ENCODE assay signal across 1 cellular context in genomic region chr12:56126732-56127239, GRCh38.
TF ChIP-seq lines count a peak whose summit lies in the region.

No MANE protein-coding gene starts in this region.

TF ChIP-seq in K562, 482 proteins besides CTCF, POLR2A, EP300 and RAD21 (continued from another document and continues in another):
- TF ChIP-seq ZBTB11 (CRISPR knock-in tag; IDR thresholded peaks at IDR 0.05) (no peak; a peak in 1 of 6 replicates), TAF9B (IDR thresholded peaks at IDR 0.05; ENCODE audit: partially characterized antibody) (peak; percentile 55), NFRKB (IDR thresholded peaks at IDR 0.05; ENCODE audit: low read depth) (no peak; the same call in 1 of the 2 replicates), MBD2 (IDR thresholded peaks at IDR 0.05; ENCODE audit: borderline replicate concordance, low read depth) (peak; percentile 68), ZNF41 (CRISPR knock-in tag; conservative IDR thresholded peaks at IDR 0.05) (no peak), NCOA2 (IDR thresholded peaks at IDR 0.05; ENCODE audit: partially characterized antibody in 2 of 2) (no peak), THRA (IDR thresholded peaks at IDR 0.05) (no peak), IFI16 (CRISPR knock-in tag; IDR thresholded peaks at IDR 0.05) (no peak), NFIC (IDR thresholded peaks at IDR 0.05) (peak; percentile 69), ZNF133 (CRISPR knock-in tag; IDR thresholded peaks at IDR 0.05) (no peak), ZNF507 (tag; conservative IDR thresholded peaks at IDR 0.05) (no peak), FOXA1 (IDR thresholded peaks at IDR 0.05; ENCODE audit: borderline replicate concordance) (peak; percentile 88), BDP1 (IDR thresholded peaks at IDR 0.05; ENCODE audit: insufficient read depth, insufficient read length) (no peak), SMARCE1 (IDR thresholded peaks at IDR 0.05) (peak; percentile 98), ZSCAN29 (IDR thresholded peaks at IDR 0.05) (no peak), RBBP5 (IDR thresholded peaks at IDR 0.05; ENCODE audit: borderline replicate concordance, insufficient read depth, low read length, poor library complexity, severe bottlenecking) (no peak), SMARCA4 (IDR thresholded peaks at IDR 0.05) (peak; percentile 98), TCF7L2 (IDR thresholded peaks at IDR 0.05; ENCODE audit: low read depth, low read length) (no peak), SIN3B (IDR thresholded peaks at IDR 0.05; ENCODE audit: low read depth) (no peak), REST (CRISPR knock-in tag; IDR thresholded peaks at IDR 0.05; ENCODE audit: low read depth) (no peak), ZNF696 (CRISPR knock-in tag; conservative IDR thresholded peaks at IDR 0.05) (no peak), SOX6 (IDR thresholded peaks at IDR 0.05) (peak; percentile 90), PHTF2 (CRISPR knock-in tag; IDR thresholded peaks at IDR 0.05) (no peak), DNMT1 (IDR thresholded peaks at IDR 0.05) (no peak), MXI1 (IDR thresholded peaks at IDR 0.05; ENCODE audit: low read depth, low read length) (no peak), HDGF (IDR thresholded peaks at IDR 0.05) (no peak), KLF16 (IDR thresholded peaks at IDR 0.05) (peak; percentile 90), DLX4 (CRISPR knock-in tag; IDR thresholded peaks at IDR 0.05) (no peak), TCF7 (IDR thresholded peaks at IDR 0.05; ENCODE audit: borderline replicate concordance) (no peak), POLR2AphosphoS2 (IDR thresholded peaks at IDR 0.05; ENCODE audit: low read length) (no peak), THAP7 (CRISPR knock-in tag; IDR thresholded peaks at IDR 0.05) (no peak), SIN3A (IDR thresholded peaks at IDR 0.05; ENCODE audit: borderline replicate concordance in 2 of 2, control insufficient read depth in 1 of 2, low read depth in 2 of 2, low read length in 2 of 2) (no peak), ZNF12 (CRISPR knock-in tag; IDR thresholded peaks at IDR 0.05) (no peak), MYNN (IDR thresholded peaks at IDR 0.05) (0 out of 2 replicates have a peak, but pooled peaks have one; percentile 43), MYNN (CRISPR knock-in tag; IDR thresholded peaks at IDR 0.05) (no peak), ZNF398 (CRISPR knock-in tag; IDR thresholded peaks at IDR 0.05) (no peak), CHD4 (IDR thresholded peaks at IDR 0.05; ENCODE audit: insufficient read depth, insufficient replicate concordance, low read depth, low read length, poor library complexity, severe bottlenecking) (no peak), EZH2 (IDR thresholded peaks at IDR 0.05; ENCODE audit: borderline replicate concordance, low read depth, low read length) (no peak), RAD51 (IDR thresholded peaks at IDR 0.05; ENCODE audit: borderline replicate concordance, low read depth) (0 out of 2 replicates have a peak, but pooled peaks have one; percentile 8), POLR2G (IDR thresholded peaks at IDR 0.05; ENCODE audit: low read depth, low read length) (peak; percentile 49; the same call in 1 of the 2 replicates), ZFPM2 (CRISPR knock-in tag; IDR thresholded peaks at IDR 0.05) (no peak), RBM34 (IDR thresholded peaks at IDR 0.05; ENCODE audit: borderline replicate concordance, insufficient read depth, low read length) (no peak), SRF (CRISPR knock-in tag; IDR thresholded peaks at IDR 0.05) (no peak), EHMT2 (IDR thresholded peaks at IDR 0.05) (no peak), CBFB (CRISPR knock-in tag; IDR thresholded peaks at IDR 0.05) (no peak), E2F6 (IDR thresholded peaks at IDR 0.05; ENCODE audit: borderline replicate concordance in 1 of 2, extremely low read depth in 1 of 2, insufficient read depth in 1 of 2, insufficient read length in 1 of 2, low read depth in 1 of 2, low read length in 1 of 2, poor library complexity in 1 of 2, severe bottlenecking in 1 of 2) (no peak), NFXL1 (CRISPR knock-in tag; IDR thresholded peaks at IDR 0.05) (no peak), PHF20 (IDR thresholded peaks at IDR 0.05; ENCODE audit: partially characterized antibody) (no peak), ZBTB7A (IDR thresholded peaks at IDR 0.05; ENCODE audit: borderline replicate concordance, control insufficient read depth, low read depth, low read length) (no peak), ESRRA (IDR thresholded peaks at IDR 0.05; ENCODE audit: borderline replicate concordance, low read depth) (0 out of 2 replicates have a peak, but pooled peaks have one; percentile 9), KDM2B (CRISPR knock-in tag; IDR thresholded peaks at IDR 0.05) (no peak), MYBL2 (IDR thresholded peaks at IDR 0.05; ENCODE audit: low read depth) (no peak), MYBL2 (CRISPR knock-in tag; IDR thresholded peaks at IDR 0.05; ENCODE audit: borderline replicate concordance) (no peak), TGIF2 (CRISPR knock-in tag; IDR thresholded peaks at IDR 0.05) (no peak), FIP1L1 (IDR thresholded peaks at IDR 0.05; ENCODE audit: low read depth, low read length, poor library complexity, severe bottlenecking) (no peak), PHF21A (IDR thresholded peaks at IDR 0.05; ENCODE audit: borderline replicate concordance, low read depth) (no peak), CHAMP1 (IDR thresholded peaks at IDR 0.05) (no peak), XRCC4 (IDR thresholded peaks at IDR 0.05; ENCODE audit: extremely low read depth, insufficient read depth, insufficient read length) (no peak), CEBPB (tag; IDR thresholded peaks at IDR 0.05) (peak; percentile 59), ZNF347 (CRISPR knock-in tag; IDR thresholded peaks at IDR 0.05; ENCODE audit: low read depth) (no peak), MECOM (CRISPR knock-in tag; IDR thresholded peaks at IDR 0.05) (peak; percentile 58; the same call in 1 of the 2 replicates), NELFE (IDR thresholded peaks at IDR 0.05; ENCODE audit: insufficient read depth, insufficient read length) (no peak), TRIM24 (IDR thresholded peaks at IDR 0.05) (peak; percentile 62 to 82; a peak in 2 of 4 replicates), ZNF766 (CRISPR knock-in tag; conservative IDR thresholded peaks at IDR 0.05) (peak; percentile 84), CCNT2 (IDR thresholded peaks at IDR 0.05; ENCODE audit: borderline replicate concordance, extremely low read depth, insufficient read length, low read depth, low read length) (peak; percentile 97), CREM (IDR thresholded peaks at IDR 0.05; ENCODE audit: low read depth) (peak; percentile 58)
